Comparison of ENCODE assay signal across 8 cellular contexts in the genomic region with DNA sequence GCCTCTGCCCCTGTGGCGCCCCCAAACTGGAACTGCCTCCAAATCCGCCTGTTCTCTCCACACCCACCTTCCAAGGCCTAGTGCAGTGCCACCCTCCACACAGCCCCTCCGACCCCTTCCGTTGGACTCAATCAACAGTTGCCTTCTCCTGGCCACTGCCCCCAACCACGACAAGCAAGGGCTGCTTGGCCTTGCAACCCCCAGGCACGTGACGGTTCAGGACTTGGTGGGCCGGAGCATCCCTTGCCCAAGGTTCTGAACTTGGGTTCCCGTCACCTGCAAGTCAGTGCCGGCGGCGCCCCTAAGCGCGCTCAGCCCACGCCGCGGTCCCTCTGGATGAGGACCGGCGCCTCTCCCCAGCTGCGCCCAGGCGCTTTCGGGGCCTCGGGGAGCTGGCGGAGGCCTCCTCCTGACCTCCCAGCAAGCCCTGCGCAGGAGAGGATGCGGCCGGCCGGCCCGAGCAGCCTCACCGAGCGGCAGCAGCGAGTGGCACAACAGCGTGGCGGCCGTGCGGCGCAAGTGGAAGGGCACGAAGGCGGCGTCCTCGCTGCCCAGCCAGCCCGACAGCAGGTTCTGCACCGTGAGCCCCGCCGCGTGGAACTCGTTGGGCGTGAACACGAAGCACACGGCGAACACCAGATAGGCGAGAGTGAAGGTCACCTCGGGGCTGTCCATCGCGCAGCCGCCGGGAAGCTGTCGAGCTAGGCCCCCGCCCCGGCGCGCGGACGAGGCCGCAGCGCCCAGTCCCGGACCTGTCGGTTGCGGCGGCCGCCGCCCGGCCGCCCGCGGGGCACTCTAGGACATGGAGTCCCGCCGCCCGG. TPM values are rescaled to one million over a fixed set of nuclear protein-coding genes. Genes with fewer than 3 reads are reported as not detected.
DNase-seq lines count a peak whose midpoint lies in the region; ATAC-seq and TF ChIP-seq lines count a peak whose summit lies in the region.

No MANE protein-coding gene starts in this region.

- H3K27ac ChIP-seq in lower lobe of right lung, result peak overlapping the region; percentile 95

- peaks cover 42% of the 10 kb centered on the region for H3K4me1 ChIP-seq in lower lobe of right lung

- ATAC-seq in GM19035 (IDR thresholded peaks at IDR 0.05; ENCODE audit: unreplicated experiment) (peak; percentile 27), HG03439 (IDR thresholded peaks at IDR 0.05; ENCODE audit: unreplicated experiment) (peak; percentile 21), lower lobe of right lung (peak; percentile 53 to 58)
- ATAC-seq in stimulated activated naive CD8-positive, alpha-beta T cell treated with anti-CD3 and anti-CD28 coated beads, Interleukin-15, Interleukin-2, amounts not matched to agents 100 U/mL and 50 U/mL, for 24 hours, result no peak

- no peaks in the 10 kb centered on the region for H3K9me3 ChIP-seq in lower lobe of right lung

- intact Hi-C loops in lower lobe of right lung (cut with DNase I), result no loop called here

- H3K4me3 ChIP-seq in WI38 (ENCODE audit: low read depth, low read length), result peak overlapping the region; percentile 72
- peak overlapping the region; percentile 80 for H3K4me3 ChIP-seq in lower lobe of right lung

- DNase-seq in CD1c-positive myeloid dendritic cell (ENCODE audit: extremely low spot score), result peak; percentile 35
- peak; percentile 72 for DNase-seq in ecto neural progenitor cell (ENCODE audit: low spot score)
- peak; percentile 72 for DNase-seq in lower lobe of right lung
- DNase-seq in stimulated activated naive CD8-positive, alpha-beta T cell treated with anti-CD3 and anti-CD28 coated beads, Interleukin-15, Interleukin-2, amounts not matched to agents 100 U/mL and 50 U/mL, for 24 hours, result peak; percentile 63
- no peak for DNase-seq in middle frontal gyrus (ENCODE audit: extremely low spot score, low spot score)

- no peak for TF ChIP-seq CTCF in WI38 (IDR thresholded peaks at IDR 0.05; ENCODE audit: low read depth, low read length)
- no peak for TF ChIP-seq CTCF in lower lobe of right lung (IDR thresholded peaks at IDR 0.05)

- peaks cover 34% of the 10 kb centered on the region for H3K36me3 ChIP-seq in lower lobe of right lung

- no peaks in the 10 kb centered on the region for H3K27me3 ChIP-seq in lower lobe of right lung (ENCODE audit: low read depth)

RNA-seq across cellular contexts. Expression of gene TMEM129, which starts 0.8 kb away (rescaled TPM):
- total RNA-seq in lower lobe of right lung, result 30.9 TPM

RNA-seq across cellular contexts. Expression of gene TACC3, which starts 0.9 kb away (rescaled TPM):
- total RNA-seq in lower lobe of right lung, result 19.3 TPM

RNA-seq across cellular contexts. Expression of gene SLBP, which starts 8.3 kb away (rescaled TPM):
- total RNA-seq in lower lobe of right lung, result 31.6 TPM

RNA-seq across cellular contexts. Expression of gene FAM53A, which starts 36.3 kb away (rescaled TPM):
- 1.7 TPM for total RNA-seq in lower lobe of right lung
